In the genomic region with DNA sequence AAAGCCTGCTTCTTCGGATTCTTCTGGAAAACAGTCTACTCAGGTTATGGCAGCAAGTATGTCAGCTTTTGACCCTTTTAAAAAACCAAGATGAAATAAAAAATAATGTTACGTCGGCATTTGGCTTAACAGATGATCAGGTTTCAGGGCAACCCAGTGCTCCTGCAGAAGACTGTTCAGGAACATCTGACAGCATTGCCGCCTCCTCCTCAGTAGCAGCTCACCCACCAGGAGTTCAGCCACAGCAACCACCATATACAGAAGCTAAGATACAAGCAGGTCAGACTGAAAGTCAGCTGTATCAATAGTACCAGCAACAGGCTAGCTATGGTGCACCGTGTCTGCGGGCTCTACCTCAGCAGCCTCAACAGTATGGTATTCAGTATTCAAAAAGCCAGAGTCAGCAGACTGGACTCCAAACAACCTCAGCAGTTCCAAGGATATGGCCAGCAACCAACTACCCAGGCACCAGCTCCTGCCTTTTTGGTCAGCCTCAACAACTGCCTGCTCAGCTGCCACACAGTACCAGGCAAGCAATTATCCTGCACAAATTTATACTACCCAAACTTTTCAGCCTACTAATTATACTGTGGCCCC, we compare ENCODE assay signal across 23 cellular contexts.
"Had no signal": no experiment of that assay in that cellular context is flagged by ENCODE, and none has a peak within 500 bp of the region (broad histone marks: within the 10 kb centered on the region; RNA-seq: fewer than 3 reads in every experiment).

No MANE protein-coding gene starts in this region.

- H3K4me3 ChIP-seq: lung, skin epidermis, transverse colon, uterus had no signal

- DNase-seq: activated B cell treated with CpG ODN at 0.5 μM for 24 hours; activated CD4-positive, alpha-beta T cell treated with anti-CD3 and anti-CD28 coated beads for 36 hours; activated CD4-positive, alpha-beta T cell treated with anti-CD3 and anti-CD28 coated beads, Interleukin-2, amount 50 U/mL, for 4 hours; activated CD8-positive, alpha-beta memory T cell treated with anti-CD3 and anti-CD28 coated beads for 24 hours; activated CD8-positive, alpha-beta memory T cell treated with anti-CD3 and anti-CD28 coated beads, Interleukin-2, amount 50 U/mL, for 48 hours; activated gamma-delta T cell; activated naive CD4-positive, alpha-beta T cell treated with anti-CD3 and anti-CD28 coated beads, Interleukin-2, amount 50 U/mL, for 16 hours; activated naive CD8-positive, alpha-beta T cell treated with anti-CD3 and anti-CD28 coated beads, Interleukin-2, amount 50 U/mL, for 24 hours; central memory CD4-positive, alpha-beta T cell; effector memory CD4-positive, alpha-beta T cell; foreskin keratinocyte; glutamatergic neuron; islet precursor cell; left colon; naive thymus-derived CD8-positive, alpha-beta T cell; stimulated activated CD4-positive, alpha-beta T cell treated with anti-CD3 and anti-CD28 coated beads, Interleukin-2, amount 100 ng/mL, for 24 hours; stimulated activated naive B cell treated with anti-CD40 and anti-IgM and Interleukin-4, amounts not matched to agents 10 μg/mL and 1 μg/mL and 100 μg/mL, for 72 hours; SW 1271; T-helper 17 cell; transverse colon; uterus had no signal

- H3K9me3 ChIP-seq: transverse colon, uterus had no signal

- H3K27me3 ChIP-seq: foreskin keratinocyte, transverse colon, uterus had no signal

- H3K27ac ChIP-seq: foreskin keratinocyte, skin epidermis, transverse colon, uterus had no signal

- ATAC-seq: activated CD4-positive, alpha-beta T cell treated with anti-CD3 and anti-CD28 coated beads for 36 hours; activated naive CD8-positive, alpha-beta T cell treated with anti-CD3 and anti-CD28 coated beads, Interleukin-2, amount 50 U/mL, for 24 hours; foreskin keratinocyte; left colon; naive thymus-derived CD8-positive, alpha-beta T cell; stimulated activated naive B cell treated with anti-CD40 and anti-IgM and Interleukin-4, amounts not matched to agents 10 μg/mL and 1 μg/mL and 100 μg/mL, for 72 hours; T-helper 17 cell had no signal

- H3K4me1 ChIP-seq: transverse colon, uterus had no signal

- H3K36me3 ChIP-seq: uterus had no signal
